8 cellular contexts compared by ENCODE assay signal in the genomic region with DNA sequence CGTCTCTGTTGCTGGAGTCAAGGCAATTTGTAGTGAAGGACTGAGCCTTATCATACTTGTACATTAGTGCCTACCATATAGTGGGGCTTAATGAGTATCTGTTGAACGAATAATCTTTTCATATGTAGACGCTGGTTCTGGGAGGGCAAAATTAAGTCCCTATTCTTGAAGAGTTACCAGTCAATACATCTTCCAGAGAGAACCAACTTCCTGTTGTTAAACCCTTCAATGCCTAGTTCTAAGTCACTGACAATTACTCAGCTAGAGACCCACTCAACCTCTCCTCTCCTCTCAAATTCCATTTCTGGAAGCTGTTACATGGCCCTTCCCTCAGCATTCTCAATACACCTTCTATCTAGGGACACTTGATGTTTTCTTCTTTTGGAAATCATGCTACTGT. TPM values are rescaled to one million over a fixed set of nuclear protein-coding genes. Genes with fewer than 3 reads are reported as not detected.
DNase-seq lines count a peak whose midpoint lies in the region; ATAC-seq and TF ChIP-seq lines count a peak whose summit lies in the region.

No MANE protein-coding gene starts in this region.

- H3K4me3 Mint-ChIP-seq in activated T-cell treated with anti-CD3 and anti-CD28 coated beads, Interleukin-2, amount 50 U/mL, for 72 hours, result peak overlapping the region; percentile 94 to 95

- peaks cover 3 to 11% of the 10 kb centered on the region in 2 donors for H3K36me3 Mint-ChIP-seq in activated T-cell treated with anti-CD3 and anti-CD28 coated beads, Interleukin-2, amount 50 U/mL, for 72 hours (ENCODE audit: insufficient read depth in 2 of 2)

- intact Hi-C loops in esophagus squamous epithelium (cut with DNase I), result loop anchor here (10.0 kb wide), 1 partner anchor 190 kb away; a partner anchor contains a TSS
- intact Hi-C loops in sigmoid colon (cut with DNase I), result loop anchor here (2.0 to 5.0 kb wide), 6 partner anchors 14 to 1943 kb away; a partner anchor contains a TSS

- TF ChIP-seq EP300 in sigmoid colon (IDR thresholded peaks at IDR 0.05), result no peak

- no peaks in the 10 kb centered on the region for H3K9me3 Mint-ChIP-seq in activated T-cell treated with anti-CD3 and anti-CD28 coated beads, Interleukin-2, amount 50 U/mL, for 72 hours

- H3K4me3 ChIP-seq in SJCRH30, result peak overlapping the region; percentile 94
- H3K4me3 ChIP-seq in esophagus squamous epithelium, result peak overlapping the region in 3 of 4 donors; percentile 85 to 90 (median 87)
- H3K4me3 ChIP-seq in sigmoid colon, result peak overlapping the region in 2 of 4 donors; percentile 90

- no peak for ATAC-seq in activated T-cell treated with anti-CD3 and anti-CD28 coated beads, Interleukin-2, amount 50 U/mL, for 72 hours (replicated peaks in 1 of 2)
- ATAC-seq in HG03565 (IDR thresholded peaks at IDR 0.05; ENCODE audit: unreplicated experiment) (no peak), GM19463 (IDR thresholded peaks at IDR 0.05; ENCODE audit: unreplicated experiment) (no peak)

- WGBS in esophagus squamous epithelium, 2 donors, result 62 to 66% methylated on average over 3 of the region's 3 CpGs
- 62 to 78% methylated on average over 3 of the region's 3 CpGs for WGBS in sigmoid colon, 2 donors

- no peak for TF ChIP-seq POLR2A in esophagus squamous epithelium (IDR thresholded peaks at IDR 0.05)
- TF ChIP-seq POLR2A in sigmoid colon (IDR thresholded peaks at IDR 0.05), result no peak

- peak overlapping the region; percentile 77 for H3K27ac ChIP-seq in SJCRH30
- peak overlapping the region; percentile 94 to 96 (median 95) for H3K27ac ChIP-seq in esophagus squamous epithelium
- H3K27ac ChIP-seq in sigmoid colon, result peak overlapping the region; percentile 91 to 96 (median 92)

- no peak for DNase-seq in activated T-cell treated with anti-CD3 and anti-CD28 coated beads, Interleukin-2, amount 50 U/mL, for 72 hours
- no peak for DNase-seq in activated T-cell treated with anti-CD3 and anti-CD28 coated beads, Interleukin-2, amount 50 U/mL, for 48 hours
- DNase-seq in SJCRH30, result peak in 1 of 2 experiments; percentile 27
- DNase-seq in esophagus squamous epithelium (lab: John Stamatoyannopoulos, UW), result no peak
- DNase-seq in sigmoid colon, result no peak
- DNase-seq in hippocampal formation (lab: John Stamatoyannopoulos, UW), result no peak

- H3K9me3 ChIP-seq in SJCRH30 (replicated peaks) (no peaks in the 10 kb centered on the region), esophagus squamous epithelium (no peaks in the 10 kb centered on the region), sigmoid colon (no peaks in the 10 kb centered on the region)

- peak overlapping the region; percentile 98 for H3K27ac Mint-ChIP-seq in activated T-cell treated with anti-CD3 and anti-CD28 coated beads, Interleukin-2, amount 50 U/mL, for 72 hours

- no peak for TF ChIP-seq CTCF in esophagus squamous epithelium (IDR thresholded peaks at IDR 0.05)
- no peak for TF ChIP-seq CTCF in sigmoid colon (IDR thresholded peaks at IDR 0.05)

- H3K4me1 ChIP-seq in SJCRH30 (peaks cover 5% of the 10 kb centered on the region; the same call in 1 of the 2 replicates), esophagus squamous epithelium (peaks cover 12 to 49% (median 24%) of the 10 kb centered on the region in 3 donors), sigmoid colon (peaks cover 0 to 31% (median 23%) of the 10 kb centered on the region in 4 donors)

- H3K27me3 ChIP-seq in SJCRH30, result no peaks in the 10 kb centered on the region
- H3K27me3 ChIP-seq in esophagus squamous epithelium, result no peaks in the 10 kb centered on the region
- no peaks in the 10 kb centered on the region for H3K27me3 ChIP-seq in sigmoid colon

- no peaks in the 10 kb centered on the region for H3K27me3 Mint-ChIP-seq in activated T-cell treated with anti-CD3 and anti-CD28 coated beads, Interleukin-2, amount 50 U/mL, for 72 hours (ENCODE audit: low read depth)

- H3K4me1 Mint-ChIP-seq in activated T-cell treated with anti-CD3 and anti-CD28 coated beads, Interleukin-2, amount 50 U/mL, for 72 hours (ENCODE audit: low read depth), result peaks cover 28% of the 10 kb centered on the region

- peaks cover 14% of the 10 kb centered on the region for H3K36me3 ChIP-seq in SJCRH30
- H3K36me3 ChIP-seq in esophagus squamous epithelium, result peaks cover 0 to 8% (median 0%) of the 10 kb centered on the region in 3 donors
- H3K36me3 ChIP-seq in sigmoid colon, result no peaks in the 10 kb centered on the region

RNA-seq across cellular contexts. Expression of a gene that starts 1.1 kb away (rescaled TPM):
- total RNA-seq in activated T-cell treated with anti-CD3 and anti-CD28 coated beads, Interleukin-2, amount 50 U/mL, for 72 hours, result 10 to 100 TPM; 20.9 to 21.6 TPM
- 64.4 and 71.1 TPM in 2 replicates for total RNA-seq in SJCRH30 (2014; rRNA removed; shearing (Covaris generic))
- total RNA-seq in esophagus squamous epithelium, result 10 to 100 TPM; 30.7 to 47.1 (median 38.5) TPM
- 10 to 100 TPM; 29.1 to 50.5 (median 38.7) TPM for total RNA-seq in sigmoid colon
- 10 to 100 TPM; 22.2 to 49.9 (median 40.9) TPM for polyA plus RNA-seq in sigmoid colon

RNA-seq across cellular contexts. Expression of a gene that starts 14.6 kb away (rescaled TPM):
- 10 to 100 TPM; 64.9 to 75.0 TPM for total RNA-seq in activated T-cell treated with anti-CD3 and anti-CD28 coated beads, Interleukin-2, amount 50 U/mL, for 72 hours
- total RNA-seq in SJCRH30 (2014; rRNA removed; shearing (Covaris generic)), result 395 and 401 TPM in 2 replicates
- total RNA-seq in esophagus squamous epithelium (100 to 1,000 TPM in 3 of 4 donors, 10 to 100 TPM in 1; 80.9 to 217 (median 138) TPM), sigmoid colon (100 to 1,000 TPM in 2 of 4 donors, 10 to 100 TPM in 2; 47.8 to 136 (median 106) TPM)
- 100 to 1,000 TPM; 194 to 267 (median 217) TPM for polyA plus RNA-seq in sigmoid colon

RNA-seq across cellular contexts. Expression of a gene that starts 15.1 kb away (rescaled TPM):
- total RNA-seq in activated T-cell treated with anti-CD3 and anti-CD28 coated beads, Interleukin-2, amount 50 U/mL, for 72 hours, result 100 to 1,000 TPM; 635 to 720 TPM
- total RNA-seq in SJCRH30 (2014; rRNA removed; shearing (Covaris generic)), result 749 and 770 TPM in 2 replicates
- 100 to 1,000 TPM; 101 to 226 (median 177) TPM for total RNA-seq in esophagus squamous epithelium
- 100 to 1,000 TPM in 3 of 4 donors, 10 to 100 TPM in 1; 98.9 to 144 (median 114) TPM for total RNA-seq in sigmoid colon
- polyA plus RNA-seq in sigmoid colon, result 100 to 1,000 TPM; 121 to 313 (median 177) TPM
